11 cellular contexts compared by ENCODE assay signal in genomic region chr19:15779756-15780476, GRCh38. TPM values are rescaled to one million over a fixed set of nuclear protein-coding genes. Genes with fewer than 3 reads are reported as not detected.
DNase-seq lines count a peak whose midpoint lies in the region; ATAC-seq and TF ChIP-seq lines count a peak whose summit lies in the region.
"Had no signal": no experiment of that assay in that cellular context is flagged by ENCODE, and none has a peak within 500 bp of the region (broad histone marks: within the 10 kb centered on the region; RNA-seq: fewer than 3 reads in every experiment).

No MANE protein-coding gene starts in this region.

- H3K9me3 ChIP-seq in PC-3 (ENCODE audit: low read length) (no peaks in the 10 kb centered on the region), ovary (no peaks in the 10 kb centered on the region)

- TF ChIP-seq CTCF in AG10803 (conservative IDR thresholded peaks at IDR 0.05; ENCODE audit: low read length) (no peak), PC-3 (conservative IDR thresholded peaks at IDR 0.05; ENCODE audit: low read depth, low read length) (no peak), ovary (IDR thresholded peaks at IDR 0.05) (no peak), GM10248 (IDR thresholded peaks at IDR 0.05; ENCODE audit: control extremely low read depth, extremely low read depth, low read depth, missing control alignments) (no peak)

- no peaks in the 10 kb centered on the region for H3K79me2 ChIP-seq in PC-3 (ENCODE audit: low read length)

- H3K4me3 ChIP-seq in AG10803 (ENCODE audit: low read length) (no peak overlapping the region), PC-3 (ENCODE audit: low read length) (no peak overlapping the region), ovary (peak overlapping the region; percentile 25)

- no TSS peak for BruUV-seq in PC-3 (replicated peaks; lab: Mats Ljungman, UMichigan)

- CTCF ChIA-PET in PC-3 (lab: Charles Lee) = no interaction called here
- CTCF ChIA-PET in activated CD8-positive, alpha-beta memory T cell treated with anti-CD3 and anti-CD28 coated beads, Interleukin-2, amount 10 ng/mL, durations not matched to agents 7 days and 5 days (lab: Charles Lee) = no interaction called here
- CTCF ChIA-PET in GM10248 (lab: Yijun Ruan, JAX) = no interaction called here

- H3K36me3 ChIP-seq in PC-3 (ENCODE audit: low read depth, low read length) = no peaks in the 10 kb centered on the region
- H3K36me3 ChIP-seq in ovary = no peaks in the 10 kb centered on the region

- 0 out of 2 replicates have a peak, but pooled peaks have one; percentile 13 for ATAC-seq in PC-3
- ATAC-seq in activated CD8-positive, alpha-beta memory T cell treated with anti-CD3 and anti-CD28 coated beads, Interleukin-2, amount 10 ng/mL, durations not matched to agents 7 days and 5 days = no peak

- H3K27me3 ChIP-seq in PC-3 (ENCODE audit: low read length) (no peaks in the 10 kb centered on the region), ovary (no peaks in the 10 kb centered on the region)

- no peak for TF ChIP-seq POLR2A in ovary (IDR thresholded peaks at IDR 0.05)

- peaks cover 3% of the 10 kb centered on the region; the same call in 1 of the 2 replicates for H3K4me1 ChIP-seq in PC-3 (ENCODE audit: insufficient read depth, low read length)
- peaks cover 12% of the 10 kb centered on the region for H3K4me1 ChIP-seq in ovary (ENCODE audit: insufficient read depth)

- no peak overlapping the region for H3K4me3 Mint-ChIP-seq in activated CD8-positive, alpha-beta memory T cell treated with anti-CD3 and anti-CD28 coated beads, Interleukin-2, amount 10 ng/mL, durations not matched to agents 7 days and 5 days
- H3K4me3 Mint-ChIP-seq: dendritic cell treated with granulocyte-macrophage colony-stimulating factor and Interleukin-4, amounts not matched to agents 40 ng/mL and 50 ng/mL, for 4 days had no signal

- H2AFZ ChIP-seq in PC-3 (ENCODE audit: low read length) = no peak overlapping the region

- WGBS in ovary, 3 donors = 1 to 6% (median 3%) methylated on average over 10 of the region's 10 CpGs

- no peak overlapping the region for H3K9ac ChIP-seq in PC-3 (ENCODE audit: low read length)

- peaks cover 6% of the 10 kb centered on the region for H3K27me3 Mint-ChIP-seq in activated CD8-positive, alpha-beta memory T cell treated with anti-CD3 and anti-CD28 coated beads, Interleukin-2, amount 10 ng/mL, durations not matched to agents 7 days and 5 days

- H3K4me2 ChIP-seq in PC-3 (ENCODE audit: low read length) = no peak overlapping the region

- intact Hi-C loops in PC-3 (cut with micrococcal nuclease) (no loop called here), ovary (cut with DNase I) (no loop called here)

- no peaks in the 10 kb centered on the region for H3K4me1 Mint-ChIP-seq in activated CD8-positive, alpha-beta memory T cell treated with anti-CD3 and anti-CD28 coated beads, Interleukin-2, amount 10 ng/mL, durations not matched to agents 7 days and 5 days

- H3K9me3 Mint-ChIP-seq in activated CD8-positive, alpha-beta memory T cell treated with anti-CD3 and anti-CD28 coated beads, Interleukin-2, amount 10 ng/mL, durations not matched to agents 7 days and 5 days (ENCODE audit: low read depth) = no peaks in the 10 kb centered on the region
- H3K9me3 Mint-ChIP-seq: dendritic cell treated with granulocyte-macrophage colony-stimulating factor and Interleukin-4, amounts not matched to agents 40 ng/mL and 50 ng/mL, for 4 days had no signal

- no peaks in the 10 kb centered on the region for H3K36me3 Mint-ChIP-seq in activated CD8-positive, alpha-beta memory T cell treated with anti-CD3 and anti-CD28 coated beads, Interleukin-2, amount 10 ng/mL, durations not matched to agents 7 days and 5 days

- H3K9me2 ChIP-seq in PC-3 (replicated peaks; ENCODE audit: low read length) = no peaks in the 10 kb centered on the region

- DNase-seq in AG10803 (ENCODE audit: low read depth) (peak; percentile 21), PC-3 (peak; percentile 9), foreskin melanocyte (peak; percentile 7), ovary (peak; percentile 84 to 92 (median 89)), NCI-H82 treated with DMSO at 0.1 percent for 48 hours (lab: John Stamatoyannopoulos, UW; ENCODE audit: unreplicated experiment) (no peak), GM10248 (ENCODE audit: extremely low spot score) (no peak), GM19240 (ENCODE audit: insufficient read length, low spot score) (no peak)
- DNase-seq in activated CD8-positive, alpha-beta memory T cell treated with anti-CD3 and anti-CD28 coated beads, Interleukin-2, amount 10 ng/mL, durations not matched to agents 7 days and 5 days = no peak
- DNase-seq: DMS53 had no signal

- H3K27ac ChIP-seq in PC-3 (ENCODE audit: low read length) = no peak overlapping the region
- peak overlapping the region in 1 of 2 donors; percentile 80 for H3K27ac ChIP-seq in ovary

- POLR2A ChIA-PET in PC-3 (lab: Charles Lee; ENCODE audit: unreplicated experiment) (no interaction called here), GM10248 (lab: Yijun Ruan, JAX) (no interaction called here)

- no peaks in the 10 kb centered on the region for H3F3A ChIP-seq in PC-3 (ENCODE audit: low read length, unreplicated experiment)

- H3K27ac Mint-ChIP-seq in activated CD8-positive, alpha-beta memory T cell treated with anti-CD3 and anti-CD28 coated beads, Interleukin-2, amount 10 ng/mL, durations not matched to agents 7 days and 5 days = no peak overlapping the region
- H3K27ac Mint-ChIP-seq: dendritic cell treated with granulocyte-macrophage colony-stimulating factor and Interleukin-4, amounts not matched to agents 40 ng/mL and 50 ng/mL, for 4 days had no signal

- H4K20me1 ChIP-seq in PC-3 (ENCODE audit: low read length) = no peaks in the 10 kb centered on the region

- TF ChIP-seq EP300 in ovary (IDR thresholded peaks at IDR 0.05) = no peak

RNA-seq across cellular contexts. Expression of gene OR10H5, which starts 7.5 kb away (rescaled TPM):
- total RNA-seq in PC-3 (2014; rRNA removed) (not detected in 2 replicates), ovary (not detected)
- polyA plus RNA-seq in ovary = not detected
- not detected for total RNA-seq in activated CD8-positive, alpha-beta memory T cell treated with anti-CD3 and anti-CD28 coated beads, Interleukin-2, amount 10 ng/mL, durations not matched to agents 7 days and 5 days
- total RNA-seq: pulmonary artery endothelial cell had no signal

RNA-seq across cellular contexts. Expression of gene OR10H1, which starts 35.5 kb away (rescaled TPM):
- total RNA-seq in PC-3 (2014; rRNA removed) (not detected in 2 replicates), ovary (not detected)
- not detected for polyA plus RNA-seq in ovary
- not detected for total RNA-seq in activated CD8-positive, alpha-beta memory T cell treated with anti-CD3 and anti-CD28 coated beads, Interleukin-2, amount 10 ng/mL, durations not matched to agents 7 days and 5 days
- total RNA-seq: pulmonary artery endothelial cell had no signal

RNA-seq across cellular contexts. Expression of gene OR10H3, which starts 42.1 kb away (rescaled TPM):
- total RNA-seq in PC-3 (2014; rRNA removed) = not detected in 2 replicates
- total RNA-seq in ovary = not detected
- not detected for polyA plus RNA-seq in ovary
- not detected for total RNA-seq in activated CD8-positive, alpha-beta memory T cell treated with anti-CD3 and anti-CD28 coated beads, Interleukin-2, amount 10 ng/mL, durations not matched to agents 7 days and 5 days
- total RNA-seq: pulmonary artery endothelial cell had no signal

RNA-seq across cellular contexts. Expression of gene OR10H2, which starts 52.1 kb away (rescaled TPM):
- not detected in 2 replicates for total RNA-seq in PC-3 (2014; rRNA removed)
- total RNA-seq in ovary = not detected
- polyA plus RNA-seq in ovary = not detected
- not detected for total RNA-seq in activated CD8-positive, alpha-beta memory T cell treated with anti-CD3 and anti-CD28 coated beads, Interleukin-2, amount 10 ng/mL, durations not matched to agents 7 days and 5 days
- total RNA-seq: pulmonary artery endothelial cell had no signal

Comparison
In these comparisons a context has a peak if more than half of its experiments do, and no peak if none do; other contexts are left out.
1. DNase-seq: peak in AG10803 (single experiment), PC-3 (single experiment), foreskin melanocyte (single experiment) and ovary (5 of 5); none in NCI-H82 treated with DMSO at 0.1 percent for 48 hours (single experiment), activated CD8-positive, alpha-beta memory T cell treated with anti-CD3 and anti-CD28 coated beads, Interleukin-2, amount 10 ng/mL, durations not matched to agents 7 days and 5 days (single experiment), GM10248 (single experiment) and GM19240 (single experiment).